ENCODE assay signal across 39 cellular contexts in genomic region chr12:108069766-108070165, GRCh38. TPM values are rescaled to one million over a fixed set of nuclear protein-coding genes. Genes with fewer than 3 reads are reported as not detected.
"Had no signal": no experiment of that assay in that cellular context is flagged by ENCODE, and none has a peak within 500 bp of the region (broad histone marks: within the 10 kb centered on the region; RNA-seq: fewer than 3 reads in every experiment).

No MANE protein-coding gene starts in this region.

- ATAC-seq: activated CD8-positive, alpha-beta T cell treated with anti-CD3 and anti-CD28 coated beads for 36 hours; activated naive CD4-positive, alpha-beta T cell treated with anti-CD3 and anti-CD28 coated beads, Interleukin-2, amount 50 U/mL, for 72 hours; activated naive CD8-positive, alpha-beta T cell treated with anti-CD3 and anti-CD28 coated beads, Interleukin-2, amount 50 U/mL, for 24 hours; activated T-cell treated with anti-CD3 and anti-CD28 coated beads, Interleukin-2, amount 50 U/mL, for 4 hours; activated T-cell treated with anti-CD3 and anti-CD28 coated beads, Interleukin-2, amount 50 U/mL, for 72 hours; activated T-helper 17 cell treated with anti-CD3 and anti-CD28 coated beads, Interleukin-2, amount 50 U/mL, for 72 hours; T-cell had no signal

- H3K27me3 Mint-ChIP-seq: activated naive CD8-positive, alpha-beta T cell treated with anti-CD3 and anti-CD28 coated beads, Interleukin-2, amount 10 ng/mL, durations not matched to agents 7 days and 5 days had no signal

- H3K9me3 Mint-ChIP-seq: activated B cell treated with CpG ODN at 0.5 μM for 24 hours; activated CD4-positive, alpha-beta memory T cell treated with anti-CD3 and anti-CD28 coated beads for 36 hours; activated CD4-positive, alpha-beta T cell treated with anti-CD3 and anti-CD28 coated beads, Interleukin-2, amount 10 ng/mL, durations not matched to agents 24 days and 14 days; activated CD8-positive, alpha-beta T cell treated with anti-CD3 and anti-CD28 coated beads for 36 hours; activated naive CD4-positive, alpha-beta T cell treated with anti-CD3 and anti-CD28 coated beads for 36 hours; activated naive CD8-positive, alpha-beta T cell treated with anti-CD3 and anti-CD28 coated beads, Interleukin-2, amount 10 ng/mL, durations not matched to agents 7 days and 5 days; activated naive CD8-positive, alpha-beta T cell treated with anti-CD3 and anti-CD28 coated beads, Interleukin-2, amount 50 U/mL, for 24 hours; activated T-cell treated with anti-CD3 and anti-CD28 coated beads, Interleukin-2, amount 50 U/mL, for 4 hours; activated T-cell treated with anti-CD3 and anti-CD28 coated beads, Interleukin-2, amount 50 U/mL, for 72 hours; activated T-helper 1 cell treated with anti-CD3 and anti-CD28 coated beads, Interleukin-12 subunit alpha, Interleukin-12 subunit beta, Interleukin-2, Interleukin-4 antibody, amounts not matched to agents 30 ng/mL and 10 ng/mL and 1 ng/mL, durations not matched to agents 14 hours and 24 hours and 36 hours; activated T-helper 17 cell treated with anti-CD3 and anti-CD28 coated beads, Interleukin-2, amount 50 U/mL, for 72 hours; central memory CD8-positive, alpha-beta T cell; T-cell; T-helper 1 cell treated with Interleukin-12 subunit alpha and Interleukin-12 subunit beta and Interleukin-4 antibody, amounts not matched to agents 30 μg/mL and 1 μg/mL, for 36 hours; T-helper 2 cell treated with Interferon-gamma antibody and Interleukin-4, amounts not matched to agents 5 μg/mL and 100 μg/mL, for 36 hours had no signal

- H3K4me3 ChIP-seq: ascending aorta, cardiac muscle cell had no signal

- H3K4me1 ChIP-seq: ascending aorta had no signal

- H3K4me1 Mint-ChIP-seq: activated B cell treated with CpG ODN at 0.5 μM for 24 hours; activated CD4-positive, alpha-beta T cell treated with anti-CD3 and anti-CD28 coated beads, Interleukin-2, amount 10 ng/mL, durations not matched to agents 24 days and 14 days; activated naive CD8-positive, alpha-beta T cell treated with anti-CD3 and anti-CD28 coated beads, Interleukin-2, amount 10 ng/mL, durations not matched to agents 7 days and 5 days; activated naive CD8-positive, alpha-beta T cell treated with anti-CD3 and anti-CD28 coated beads, Interleukin-2, amount 50 U/mL, for 24 hours; activated T-helper 17 cell treated with anti-CD3 and anti-CD28 coated beads, Interleukin-2, amount 50 U/mL, for 72 hours; brain; central memory CD8-positive, alpha-beta T cell; T-cell had no signal

- H3K27ac Mint-ChIP-seq: activated B cell treated with CpG ODN at 0.5 μM for 24 hours; activated CD4-positive, alpha-beta memory T cell treated with anti-CD3 and anti-CD28 coated beads for 36 hours; activated CD4-positive, alpha-beta T cell treated with anti-CD3 and anti-CD28 coated beads, Interleukin-2, amount 10 ng/mL, durations not matched to agents 24 days and 14 days; activated CD8-positive, alpha-beta T cell treated with anti-CD3 and anti-CD28 coated beads for 36 hours; activated naive CD4-positive, alpha-beta T cell treated with anti-CD3 and anti-CD28 coated beads for 36 hours; activated naive CD4-positive, alpha-beta T cell treated with anti-CD3 and anti-CD28 coated beads, Interleukin-2, amount 50 U/mL, for 72 hours; activated naive CD8-positive, alpha-beta T cell treated with anti-CD3 and anti-CD28 coated beads, Interleukin-2, amount 10 ng/mL, durations not matched to agents 7 days and 5 days; activated naive CD8-positive, alpha-beta T cell treated with anti-CD3 and anti-CD28 coated beads, Interleukin-2, amount 50 U/mL, for 24 hours; activated T-cell treated with anti-CD3 and anti-CD28 coated beads, Interleukin-2, amount 50 U/mL, for 72 hours; activated T-helper 1 cell treated with anti-CD3 and anti-CD28 coated beads, Interleukin-12 subunit alpha, Interleukin-12 subunit beta, Interleukin-2, Interleukin-4 antibody, amounts not matched to agents 30 ng/mL and 10 ng/mL and 1 ng/mL, durations not matched to agents 14 hours and 24 hours and 36 hours; activated T-helper 17 cell treated with anti-CD3 and anti-CD28 coated beads, Interleukin-2, amount 50 U/mL, for 72 hours; T-cell; T-helper 1 cell treated with Interleukin-12 subunit alpha and Interleukin-12 subunit beta and Interleukin-4 antibody, amounts not matched to agents 30 μg/mL and 1 μg/mL, for 36 hours; T-helper 2 cell treated with Interferon-gamma antibody and Interleukin-4, amounts not matched to agents 5 μg/mL and 100 μg/mL, for 36 hours had no signal

- H3K36me3 Mint-ChIP-seq: activated CD4-positive, alpha-beta memory T cell treated with anti-CD3 and anti-CD28 coated beads for 36 hours; activated naive CD4-positive, alpha-beta T cell treated with anti-CD3 and anti-CD28 coated beads, Interleukin-2, amount 50 U/mL, for 72 hours; activated naive CD8-positive, alpha-beta T cell treated with anti-CD3 and anti-CD28 coated beads, Interleukin-2, amount 10 ng/mL, durations not matched to agents 7 days and 5 days; brain; T-cell had no signal

- H3K4me3 Mint-ChIP-seq: activated B cell treated with CpG ODN at 0.5 μM for 24 hours; activated CD4-positive, alpha-beta memory T cell treated with anti-CD3 and anti-CD28 coated beads for 36 hours; activated CD4-positive, alpha-beta T cell treated with anti-CD3 and anti-CD28 coated beads, Interleukin-2, amount 10 ng/mL, durations not matched to agents 24 days and 14 days; activated CD8-positive, alpha-beta T cell treated with anti-CD3 and anti-CD28 coated beads for 36 hours; activated naive CD4-positive, alpha-beta T cell treated with anti-CD3 and anti-CD28 coated beads for 36 hours; activated naive CD8-positive, alpha-beta T cell treated with anti-CD3 and anti-CD28 coated beads, Interleukin-2, amount 10 ng/mL, durations not matched to agents 7 days and 5 days; activated naive CD8-positive, alpha-beta T cell treated with anti-CD3 and anti-CD28 coated beads, Interleukin-2, amount 50 U/mL, for 24 hours; activated T-cell treated with anti-CD3 and anti-CD28 coated beads, Interleukin-2, amount 50 U/mL, for 4 hours; activated T-cell treated with anti-CD3 and anti-CD28 coated beads, Interleukin-2, amount 50 U/mL, for 72 hours; activated T-helper 1 cell treated with anti-CD3 and anti-CD28 coated beads, Interleukin-12 subunit alpha, Interleukin-12 subunit beta, Interleukin-2, Interleukin-4 antibody, amounts not matched to agents 30 ng/mL and 10 ng/mL and 1 ng/mL, durations not matched to agents 14 hours and 24 hours and 36 hours; activated T-helper 17 cell treated with anti-CD3 and anti-CD28 coated beads, Interleukin-2, amount 50 U/mL, for 72 hours; central memory CD8-positive, alpha-beta T cell; T-cell; T-helper 1 cell treated with Interleukin-12 subunit alpha and Interleukin-12 subunit beta and Interleukin-4 antibody, amounts not matched to agents 30 μg/mL and 1 μg/mL, for 36 hours; T-helper 2 cell treated with Interferon-gamma antibody and Interleukin-4, amounts not matched to agents 5 μg/mL and 100 μg/mL, for 36 hours had no signal

- H3K27me3 ChIP-seq: ascending aorta, cardiac muscle cell had no signal

- DNase-seq: activated B cell treated with CpG ODN at 0.5 μM for 24 hours; activated CD4-positive, alpha-beta memory T cell treated with anti-CD3 and anti-CD28 coated beads for 36 hours; activated CD4-positive, alpha-beta T cell treated with anti-CD3 and anti-CD28 coated beads for 4 hours; activated CD4-positive, alpha-beta T cell treated with anti-CD3 and anti-CD28 coated beads, Interleukin-2, amount 10 ng/mL, durations not matched to agents 24 days and 14 days; activated CD4-positive, alpha-beta T cell treated with anti-CD3 and anti-CD28 coated beads, Interleukin-2, amount 50 U/mL, for 1 hour; activated CD4-positive, alpha-beta T cell treated with anti-CD3 and anti-CD28 coated beads, Interleukin-2, amount 50 U/mL, for 4 hours; activated CD4-positive, CD25-positive, alpha-beta regulatory T cell treated with anti-CD3 and anti-CD28 coated beads, Interleukin-2, amount 50 U/mL, for 72 hours; activated CD8-positive, alpha-beta memory T cell treated with anti-CD3 and anti-CD28 coated beads, Interleukin-2, amount 50 U/mL, for 4 hours; activated CD8-positive, alpha-beta T cell treated with anti-CD3 and anti-CD28 coated beads for 36 hours; activated effector memory CD4-positive, alpha-beta T cell treated with anti-CD3 and anti-CD28 coated beads, Interleukin-2, amount 50 U/mL, for 16 hours; activated gamma-delta T cell treated with Interleukin-2 at 50 U/mL for 16 hours; activated naive CD4-positive, alpha-beta T cell; activated naive CD4-positive, alpha-beta T cell treated with anti-CD3 and anti-CD28 coated beads for 36 hours; activated naive CD4-positive, alpha-beta T cell treated with anti-CD3 and anti-CD28 coated beads, Interleukin-2, amount 50 U/mL, for 16 hours; activated naive CD8-positive, alpha-beta T cell treated with anti-CD3 and anti-CD28 coated beads, Interleukin-2, amount 10 ng/mL, durations not matched to agents 7 days and 5 days; activated naive CD8-positive, alpha-beta T cell treated with anti-CD3 and anti-CD28 coated beads, Interleukin-2, amount 50 U/mL, for 24 hours; activated T-cell treated with anti-CD3 and anti-CD28 coated beads for 4 hours; activated T-cell treated with anti-CD3 and anti-CD28 coated beads, Interleukin-2, amount 50 U/mL, for 1 hour; activated T-cell treated with anti-CD3 and anti-CD28 coated beads, Interleukin-2, amount 50 U/mL, for 4 hours; activated T-cell treated with anti-CD3 and anti-CD28 coated beads, Interleukin-2, amount 50 U/mL, for 72 hours; amygdala; anterior cingulate cortex; caudate nucleus; cerebellar nuclear complex; T-cell; T-helper 2 cell; T-helper 9 cell; WERI-Rb-1 had no signal

- H3K27ac ChIP-seq: ascending aorta, cardiac muscle cell, WERI-Rb-1 had no signal

- H3K36me3 ChIP-seq: ascending aorta, cardiac muscle cell, WERI-Rb-1 had no signal

- H3K9me3 ChIP-seq: ascending aorta had no signal

RNA-seq across cellular contexts. Expression of gene WSCD2, which starts 59.3 kb away (rescaled TPM):
- total RNA-seq: activated CD4-positive, alpha-beta memory T cell treated with anti-CD3 and anti-CD28 coated beads for 36 hours; activated CD4-positive, alpha-beta T cell treated with anti-CD3 and anti-CD28 coated beads, Interleukin-2, amount 10 ng/mL, durations not matched to agents 24 days and 14 days; activated CD8-positive, alpha-beta memory T cell treated with anti-CD3 and anti-CD28 coated beads for 36 hours; activated CD8-positive, alpha-beta T cell treated with anti-CD3 and anti-CD28 coated beads for 36 hours; activated naive CD4-positive, alpha-beta T cell treated with anti-CD3 and anti-CD28 coated beads for 36 hours; activated naive CD4-positive, alpha-beta T cell treated with anti-CD3 and anti-CD28 coated beads, Interleukin-2, amount 50 U/mL, for 72 hours; activated naive CD8-positive, alpha-beta T cell treated with anti-CD3 and anti-CD28 coated beads, Interleukin-2, amount 10 ng/mL, durations not matched to agents 7 days and 5 days; activated T-cell treated with anti-CD3 and anti-CD28 coated beads, Interleukin-2, amount 50 U/mL, for 4 hours; activated T-cell treated with anti-CD3 and anti-CD28 coated beads, Interleukin-2, amount 50 U/mL, for 72 hours; activated T-helper 1 cell treated with anti-CD3 and anti-CD28 coated beads, Interleukin-12 subunit alpha, Interleukin-12 subunit beta, Interleukin-2, Interleukin-4 antibody, amounts not matched to agents 30 ng/mL and 10 ng/mL and 1 ng/mL, durations not matched to agents 14 hours and 24 hours and 36 hours; activated T-helper 17 cell treated with anti-CD3 and anti-CD28 coated beads, Interleukin-2, amount 50 U/mL, for 72 hours; bronchial epithelial cell had no signal
